In genomic region chr18:35231052-35231451, GRCh38 we compare ENCODE assay signal across 8 cellular contexts. TPM values are rescaled to one million over a fixed set of nuclear protein-coding genes. Genes with fewer than 3 reads are reported as not detected.
DNase-seq lines count a peak whose midpoint lies in the region; ATAC-seq and TF ChIP-seq lines count a peak whose summit lies in the region.

No MANE protein-coding gene starts in this region.

- DNase-seq in AG20443 (ENCODE audit: low spot score) (peak; percentile 75), GM19238 (ENCODE audit: insufficient read length, low spot score) (peak; percentile 19), NCI-H748 treated with DMSO at 0.1 percent for 48 hours (lab: John Stamatoyannopoulos, UW) (peak; percentile 78), dorsolateral prefrontal cortex (peak; percentile 75 to 90 (median 81)), lower lobe of right lung (peak; percentile 80)
- DNase-seq in activated CD4-positive, alpha-beta T cell treated with anti-CD3 and anti-CD28 coated beads, Interleukin-2, amount 50 U/mL, for 48 hours: peak; percentile 77 to 84
- DNase-seq in stimulated activated CD4-positive, alpha-beta T cell treated with anti-CD3 and anti-CD28 coated beads, TNF-alpha, amount 100 ng/mL, for 4 hours (ENCODE audit: low read depth in 3 of 3): peak; percentile 38 to 63 (median 61)

- peak overlapping the region in 47 of 59 donors; percentile 0 to 61 (median 34) for H3K4me3 ChIP-seq in dorsolateral prefrontal cortex
- H3K4me3 ChIP-seq in lower lobe of right lung: peak overlapping the region; percentile 17

- H3K4me1 ChIP-seq in lower lobe of right lung: peaks cover 6% of the 10 kb centered on the region

- no peaks in the 10 kb centered on the region for H3K9me3 ChIP-seq in lower lobe of right lung

- TF ChIP-seq CTCF in dorsolateral prefrontal cortex (IDR thresholded peaks at IDR 0.05 in 54 of 56, conservative IDR thresholded peaks at IDR 0.05 in 2 of 56; ENCODE audit: low read depth in 1 of 56, partially characterized antibody in 56 of 56) (peak; percentile 73 to 98 (median 94)), lower lobe of right lung (IDR thresholded peaks at IDR 0.05) (peak; percentile 95)

- peak overlapping the region in 53 of 59 donors; percentile 1 to 98 (median 76) for H3K27ac ChIP-seq in dorsolateral prefrontal cortex
- no peak overlapping the region for H3K27ac ChIP-seq in lower lobe of right lung

- intact Hi-C loops in dorsolateral prefrontal cortex (cut with DNase I) (loop anchor here (1.0 to 5.0 kb wide), 2 partner anchors 111 to 124 kb away; partner anchors contain the start of gene ZNF24 (in 1 of the 2)), lower lobe of right lung (cut with DNase I) (no loop called here)

- ATAC-seq in HG03520 (IDR thresholded peaks at IDR 0.05; ENCODE audit: unreplicated experiment): peak; percentile 85
- ATAC-seq in lower lobe of right lung: peak; percentile 93 to 97

- no peaks in the 10 kb centered on the region for H3K27me3 ChIP-seq in dorsolateral prefrontal cortex
- H3K27me3 ChIP-seq in lower lobe of right lung (ENCODE audit: low read depth): no peaks in the 10 kb centered on the region

- no peaks in the 10 kb centered on the region for H3K36me3 ChIP-seq in lower lobe of right lung

RNA-seq across cellular contexts. Expression of gene ZNF397, which starts 9.8 kb away (rescaled TPM):
- 10 to 100 TPM; 32.9 to 72.7 (median 48.5) TPM for total RNA-seq in dorsolateral prefrontal cortex
- 33.1 TPM for total RNA-seq in lower lobe of right lung

RNA-seq across cellular contexts. Expression of gene ZSCAN30, which starts 59.0 kb away (rescaled TPM):
- total RNA-seq in dorsolateral prefrontal cortex (10 to 100 TPM; 17.0 to 49.2 (median 28.7) TPM), lower lobe of right lung (18.8 TPM)

Comparison
In these comparisons a context has a peak if more than half of its experiments do, and no peak if none do; other contexts are left out.
1. DNase-seq: peak in every context shown above with its lines; median percentile 81 in dorsolateral prefrontal cortex; 80 in activated CD4-positive, alpha-beta T cell treated with anti-CD3 and anti-CD28 coated beads, Interleukin-2, amount 50 U/mL, for 48 hours; 80 in lower lobe of right lung; 78 in NCI-H748 treated with DMSO at 0.1 percent for 48 hours; 75 in AG20443; 61 in stimulated activated CD4-positive, alpha-beta T cell treated with anti-CD3 and anti-CD28 coated beads, TNF-alpha, amount 100 ng/mL, for 4 hours; 19 in GM19238.